In the genomic region with DNA sequence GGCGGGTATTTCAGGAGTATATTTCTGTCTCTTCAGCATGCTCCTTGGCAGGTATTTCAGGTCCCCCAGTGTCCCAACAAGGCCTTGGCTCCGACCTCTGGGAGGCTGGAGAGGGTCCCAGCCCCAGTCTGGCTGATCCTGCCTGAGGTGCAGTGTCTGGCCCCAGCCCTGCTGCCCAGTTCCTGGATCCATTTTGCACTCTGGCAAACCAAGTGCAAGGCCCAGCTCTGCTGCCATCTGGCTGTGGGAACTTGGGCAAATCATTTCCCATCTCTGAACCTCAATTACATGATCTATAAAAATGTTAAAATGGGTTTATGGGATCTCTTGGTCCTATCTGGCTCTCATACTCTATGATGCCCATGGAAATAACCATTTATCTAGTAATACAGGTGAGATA, we compare ENCODE assay signal across 10 cellular contexts.
DNase-seq lines count a peak whose midpoint lies in the region; ATAC-seq, FAIRE-seq and TF ChIP-seq lines count a peak whose summit lies in the region.
"Had no signal": no experiment of that assay in that cellular context is flagged by ENCODE, and none has a peak within 500 bp of the region (broad histone marks: within the 10 kb centered on the region; RNA-seq: fewer than 3 reads in every experiment).

No MANE protein-coding gene starts in this region.

- H3K9me3 ChIP-seq in GM12878 (replicated peaks; ENCODE audit: control insufficient read depth, insufficient read depth, low read length) = no peaks in the 10 kb centered on the region
- H3K9me3 ChIP-seq: neutrophil had no signal

- DNase-seq in COR-L47 (lab: John Stamatoyannopoulos, UW) = peak; percentile 41
- DNase-seq in LHCN-M2 (ENCODE audit: low read depth) = peak; percentile 5
- DNase-seq in GM12878 (ENCODE audit: low read depth, low spot score) = no peak
- DNase-seq in lung microvascular endothelial cell (ENCODE audit: low read depth in 2 of 2) = peak; percentile 6 to 11
- DNase-seq in activated T-cell treated with anti-CD3 and anti-CD28 coated beads, Interleukin-2, amount 50 U/mL, for 1 hour = no peak
- DNase-seq in T-helper 9 cell = no peak
- no peak for DNase-seq in sciatic nerve (ENCODE audit: low spot score)
- DNase-seq: NCI-H1105 treated with DMSO at 0.1 percent for 48 hours had no signal

- 32% methylated on average over 2 of the region's 2 CpGs for WGBS in GM12878 (ENCODE audit: insufficient coverage, insufficient replicate concordance, low lambda C conversion rate, missing lambda C conversion rate)

- peak in 2 of 3 experiments; percentile 6 to 24; a peak in 2 of 6 replicates for TF ChIP-seq CTCF in GM12878 (IDR thresholded peaks at IDR 0.05 in 2 of 3, conservative IDR thresholded peaks at IDR 0.05 in 1 of 3; ENCODE audit: control insufficient read depth in 2 of 3, extremely low read depth in 1 of 3, insufficient read depth in 1 of 3, low read depth in 3 of 3, low read length in 3 of 3)

- H2AFZ ChIP-seq in GM12878 (ENCODE audit: control insufficient read depth, low read depth, low read length) = no peak overlapping the region

- H3K9ac ChIP-seq in GM12878 (ENCODE audit: control insufficient read depth, insufficient read depth, low read length) = no peak overlapping the region

- intact Hi-C loops in GM12878 (cut with micrococcal nuclease; ENCODE audit: unreplicated experiment) = no loop called here
- intact Hi-C loops in sciatic nerve (cut with DNase I) = no loop called here

- peaks cover 0 to 2% of the 10 kb centered on the region in 2 experiments; a peak in 1 of 4 replicates for H3K27me3 ChIP-seq in GM12878 (replicated peaks in 1 of 2; ENCODE audit: control insufficient read depth in 2 of 2, insufficient read depth in 2 of 2, low read length in 1 of 2)

- no peaks in the 10 kb centered on the region for H3K4me1 ChIP-seq in GM12878 (ENCODE audit: control insufficient read depth, insufficient read depth, low read length)

- H3K36me3 ChIP-seq in GM12878 (ENCODE audit: control insufficient read depth in 2 of 2, insufficient read depth in 2 of 2, low read length in 1 of 2) = no peaks in the 10 kb centered on the region
- H3K36me3 ChIP-seq: neutrophil had no signal

- POLR2A ChIA-PET in GM12878 (lab: Charles Lee) = no interaction called here

- no peaks in the 10 kb centered on the region for H4K20me1 ChIP-seq in GM12878 (ENCODE audit: control insufficient read depth, insufficient read depth)

- no peak overlapping the region for H3K4me3 ChIP-seq in GM12878

- ATAC-seq in GM12878 (no peak), HG02981 (IDR thresholded peaks at IDR 0.05; ENCODE audit: unreplicated experiment) (no peak), sciatic nerve (no peak)

- SMC1A ChIA-PET in GM12878 (lab: Charles Lee; ENCODE audit: uncharacterized antibody, unreplicated experiment) = interaction anchor here (0.9 kb wide), 1 partner anchor 20 kb away, joined by 3 read pairs; no protein-coding TSS in a partner anchor

- no peak for FAIRE-seq in GM12878 (lab: Jason Lieb, UNC)

- RAD21 ChIA-PET in GM12878 (lab: Charles Lee; ENCODE audit: unreplicated experiment) = no interaction called here

- H3K79me2 ChIP-seq in GM12878 (ENCODE audit: control insufficient read depth, insufficient read depth, low read length) = no peaks in the 10 kb centered on the region

- H3K4me2 ChIP-seq in GM12878 (ENCODE audit: control insufficient read depth, insufficient read depth) = no peak overlapping the region

- in situ Hi-C loops in GM12878 (cut with MboI) = no loop called here

- no TSS peak for BruUV-seq in GM12878 (replicated peaks; lab: Mats Ljungman, UMichigan)

- no peak for TF ChIP-seq EP300 in GM12878 (IDR thresholded peaks at IDR 0.05; ENCODE audit: borderline replicate concordance in 1 of 2, control insufficient read depth in 1 of 2, low read depth in 2 of 2, low read length in 2 of 2)

- 0 out of 2 replicates have a peak, but pooled peaks have one; percentile 7 for TF ChIP-seq RAD21 in GM12878 (IDR thresholded peaks at IDR 0.05; ENCODE audit: insufficient read depth, low read depth, low read length)

- TF ChIP-seq POLR2A in GM12878 (IDR thresholded peaks at IDR 0.05; ENCODE audit: low read depth, low read length) = no peak

- CTCF ChIA-PET in GM12878 (lab: Yijun Ruan, JAX) = interaction anchor here (1.3 kb wide), 1 partner anchor 9 kb away, joined by 4 read pairs; no protein-coding TSS in a partner anchor

- no peak overlapping the region for H3K27ac ChIP-seq in GM12878 (ENCODE audit: control insufficient read depth, insufficient read depth)
- H3K27ac ChIP-seq: neutrophil had no signal

TF ChIP-seq in GM12878, 131 proteins besides CTCF, POLR2A, EP300 and RAD21:
- TF ChIP-seq, protein P1, sequence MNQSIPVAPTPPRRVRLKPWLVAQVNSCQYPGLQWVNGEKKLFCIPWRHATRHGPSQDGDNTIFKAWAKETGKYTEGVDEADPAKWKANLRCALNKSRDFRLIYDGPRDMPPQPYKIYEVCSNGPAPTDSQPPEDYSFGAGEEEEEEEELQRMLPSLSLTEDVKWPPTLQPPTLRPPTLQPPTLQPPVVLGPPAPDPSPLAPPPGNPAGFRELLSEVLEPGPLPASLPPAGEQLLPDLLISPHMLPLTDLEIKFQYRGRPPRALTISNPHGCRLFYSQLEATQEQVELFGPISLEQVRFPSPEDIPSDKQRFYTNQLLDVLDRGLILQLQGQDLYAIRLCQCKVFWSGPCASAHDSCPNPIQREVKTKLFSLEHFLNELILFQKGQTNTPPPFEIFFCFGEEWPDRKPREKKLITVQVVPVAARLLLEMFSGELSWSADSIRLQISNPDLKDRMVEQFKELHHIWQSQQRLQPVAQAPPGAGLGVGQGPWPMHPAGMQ (IDR thresholded peaks at IDR 0.05; ENCODE audit: borderline replicate concordance) = no peak
- TF ChIP-seq TCF7 (IDR thresholded peaks at IDR 0.05; ENCODE audit: borderline replicate concordance) (no peak), TCF3 (IDR thresholded peaks at IDR 0.05; ENCODE audit: borderline replicate concordance, insufficient read depth, low read depth, low read length) (no peak), MTA3 (IDR thresholded peaks at IDR 0.05; ENCODE audit: borderline replicate concordance, low read length) (no peak)
TF ChIP-seq in GM12878: peak in this region for 0.

Comparison
In these comparisons a context has a peak if more than half of its experiments do, and no peak if none do; other contexts are left out.
1. DNase-seq: peak in COR-L47 (single experiment), LHCN-M2 (single experiment) and lung microvascular endothelial cell (2 of 2); none in GM12878 (single experiment), activated T-cell treated with anti-CD3 and anti-CD28 coated beads, Interleukin-2, amount 50 U/mL, for 1 hour (single experiment), T-helper 9 cell (single experiment) and sciatic nerve (single experiment).